Comparison of ENCODE assay signal across 1 cellular context in genomic region chr7:113159746-113160339, GRCh38.
TF ChIP-seq lines count a peak whose summit lies in the region.

No MANE protein-coding gene starts in this region.

TF ChIP-seq in SK-N-SH treated with all-trans-retinoic acid at 6 μM for 48 hours, 23 proteins besides CTCF, POLR2A, EP300 and RAD21 (continued from another document):
- TF ChIP-seq PATZ1 (CRISPR knock-in tag; IDR thresholded peaks at IDR 0.05; ENCODE audit: borderline replicate concordance), result no peak
- TF ChIP-seq SNAI2 (CRISPR knock-in tag; IDR thresholded peaks at IDR 0.05), result no peak
- TF ChIP-seq, protein P1, sequence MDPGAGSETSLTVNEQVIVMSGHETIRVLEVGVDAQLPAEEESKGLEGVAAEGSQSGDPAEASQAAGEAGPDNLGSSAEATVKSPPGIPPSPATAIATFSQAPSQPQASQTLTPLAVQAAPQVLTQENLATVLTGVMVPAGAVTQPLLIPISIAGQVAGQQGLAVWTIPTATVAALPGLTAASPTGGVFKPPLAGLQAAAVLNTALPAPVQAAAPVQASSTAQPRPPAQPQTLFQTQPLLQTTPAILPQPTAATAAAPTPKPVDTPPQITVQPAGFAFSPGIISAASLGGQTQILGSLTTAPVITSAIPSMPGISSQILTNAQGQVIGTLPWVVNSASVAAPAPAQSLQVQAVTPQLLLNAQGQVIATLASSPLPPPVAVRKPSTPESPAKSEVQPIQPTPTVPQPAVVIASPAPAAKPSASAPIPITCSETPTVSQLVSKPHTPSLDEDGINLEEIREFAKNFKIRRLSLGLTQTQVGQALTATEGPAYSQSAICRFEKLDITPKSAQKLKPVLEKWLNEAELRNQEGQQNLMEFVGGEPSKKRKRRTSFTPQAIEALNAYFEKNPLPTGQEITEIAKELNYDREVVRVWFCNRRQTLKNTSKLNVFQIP (CRISPR knock-in tag; IDR thresholded peaks at IDR 0.05; ENCODE audit: borderline replicate concordance, low read depth), result no peak
- TF ChIP-seq TCF4 (CRISPR knock-in tag; IDR thresholded peaks at IDR 0.05; ENCODE audit: borderline replicate concordance), result no peak
- no peak for TF ChIP-seq ISL1 (CRISPR knock-in tag; IDR thresholded peaks at IDR 0.05)
